ENCODE assay signal across 11 cellular contexts in the genomic region with DNA sequence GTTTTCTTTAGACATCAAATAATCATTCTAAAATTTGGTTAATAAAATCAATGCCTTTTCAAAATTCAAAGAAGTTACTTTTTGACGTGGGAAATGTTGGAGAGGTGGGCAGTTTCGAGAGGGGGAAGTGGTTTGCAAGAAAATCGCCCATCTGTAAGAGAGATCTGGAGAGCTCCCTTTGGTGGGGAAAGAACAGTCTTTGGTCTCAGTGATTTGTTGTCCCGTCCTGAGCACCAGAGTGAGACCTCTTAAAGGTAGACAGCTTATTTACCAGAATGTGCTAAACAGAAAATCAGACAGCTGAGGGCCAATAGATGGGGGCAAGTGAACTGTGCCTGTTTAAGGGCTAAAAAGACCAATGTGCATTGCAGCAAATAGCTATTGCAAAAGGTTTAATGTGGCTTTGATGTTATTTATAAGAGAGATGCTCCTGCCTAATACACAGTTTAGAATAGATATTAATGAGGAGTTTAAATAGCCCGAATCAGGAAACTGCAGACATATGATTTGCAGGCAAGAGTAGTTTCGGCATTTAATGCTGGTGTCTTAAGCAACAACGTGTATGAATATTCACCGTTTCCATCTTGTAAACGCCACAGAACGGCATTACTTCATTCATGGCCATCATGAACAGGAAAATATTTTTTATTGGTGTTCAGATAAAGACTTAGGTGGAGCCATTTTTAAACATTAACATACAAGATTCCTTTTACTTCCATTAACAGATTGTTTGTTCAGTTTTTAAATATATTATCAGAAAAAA.
A peak's percentile ranks its signal among the peaks of the same experiment; 100 is the strongest.
DNase-seq lines count a peak whose midpoint lies in the region; ATAC-seq lines count a peak whose summit lies in the region.
"Had no signal": no experiment of that assay in that cellular context is flagged by ENCODE, and none has a peak within 500 bp of the region (broad histone marks: within the 10 kb centered on the region; RNA-seq: fewer than 3 reads in every experiment).

No MANE protein-coding gene starts in this region.

- H3K36me3 Mint-ChIP-seq in central memory CD8-positive, alpha-beta T cell (ENCODE audit: insufficient read depth), result peaks cover 14% of the 10 kb centered on the region

- H3K4me3 Mint-ChIP-seq in central memory CD8-positive, alpha-beta T cell, result no peak overlapping the region

- H3K9me3 Mint-ChIP-seq in central memory CD8-positive, alpha-beta T cell, result no peaks in the 10 kb centered on the region

- no peaks in the 10 kb centered on the region for H3K27me3 Mint-ChIP-seq in central memory CD8-positive, alpha-beta T cell

- peak overlapping the region; percentile 24 for H3K27ac Mint-ChIP-seq in central memory CD8-positive, alpha-beta T cell (ENCODE audit: low read depth)

- DNase-seq in CD1c-positive myeloid dendritic cell (ENCODE audit: extremely low spot score) (peak; percentile 35), T-helper 1 cell (no peak)
- no peak for DNase-seq in central memory CD8-positive, alpha-beta T cell (ENCODE audit: low spot score in 2 of 2)
- DNase-seq in stimulated activated CD4-positive, alpha-beta T cell treated with anti-CD3 and anti-CD28 coated beads, Interleukin-4, amount 100 ng/mL, for 24 hours, result no peak
- DNase-seq: erythroblast; stimulated activated CD4-positive, alpha-beta T cell treated with anti-CD3 and anti-CD28 coated beads, Interleukin-1b, Interleukin-23, amount 100 ng/mL, for 48 hours; stimulated activated naive CD4-positive, alpha-beta T cell treated with Interleukin-2 at 50 U/mL for 16 hours had no signal

- peak; percentile 44 for ATAC-seq in GM18870 (IDR thresholded peaks at IDR 0.05; ENCODE audit: unreplicated experiment)
- ATAC-seq in HG03135 (IDR thresholded peaks at IDR 0.05; ENCODE audit: unreplicated experiment), result peak; percentile 46
- ATAC-seq in central memory CD8-positive, alpha-beta T cell (replicated peaks; ENCODE audit: extremely low read depth, poor library complexity, severe bottlenecking), result no peak
- no peak for ATAC-seq in GM21528 (IDR thresholded peaks at IDR 0.05; ENCODE audit: low FRiP score, unreplicated experiment)
- no peak for ATAC-seq in GM21619 (IDR thresholded peaks at IDR 0.05; ENCODE audit: unreplicated experiment)

- peaks cover 69% of the 10 kb centered on the region for H3K4me1 Mint-ChIP-seq in central memory CD8-positive, alpha-beta T cell

Comparison
In these comparisons a context has a peak if more than half of its experiments do, and no peak if none do; other contexts are left out.
1. ATAC-seq: peak in GM18870 (single experiment) and HG03135 (single experiment); none in central memory CD8-positive, alpha-beta T cell (single experiment), GM21528 (single experiment) and GM21619 (single experiment).